In genomic region chr11:10750838-10751580, GRCh38 we compare ENCODE assay signal across 8 cellular contexts. TPM values are rescaled to one million over a fixed set of nuclear protein-coding genes. Genes with fewer than 3 reads are reported as not detected.
DNase-seq lines count a peak whose midpoint lies in the region; ATAC-seq, FAIRE-seq and TF ChIP-seq lines count a peak whose summit lies in the region.

Gene CTR9, plus strand, starts transcription at chr11:10751246. Its CDS starts 167 bp downstream, at chr11:10751413.

- peak within 1 kb of the TSS; percentile 95 to 97 for H3K4me3 Mint-ChIP-seq in activated T-cell treated with anti-CD3 and anti-CD28 coated beads, Interleukin-2, amount 50 U/mL, for 72 hours
- H3K4me3 Mint-ChIP-seq in stimulated activated effector memory CD8-positive, alpha-beta T cell treated with anti-CD3 and anti-CD28 coated beads, Interleukin-12 subunit alpha, Interleukin-12 subunit beta, amount 100 ng/mL, for 72 hours, result peak within 1 kb of the TSS; percentile 90

- peak; percentile 91 for ATAC-seq in GM21786 (IDR thresholded peaks at IDR 0.05; ENCODE audit: unreplicated experiment)
- peak; percentile 95 to 97 for ATAC-seq in activated T-cell treated with anti-CD3 and anti-CD28 coated beads, Interleukin-2, amount 50 U/mL, for 72 hours (replicated peaks in 1 of 2)
- peak; percentile 98 for ATAC-seq in stimulated activated effector memory CD8-positive, alpha-beta T cell treated with anti-CD3 and anti-CD28 coated beads, Interleukin-12 subunit alpha, Interleukin-12 subunit beta, amount 100 ng/mL, for 72 hours

- H3K4me2 ChIP-seq in DOHH2 (ENCODE audit: low read length) (peak within 1 kb of the TSS; percentile 88), Karpas-422 (ENCODE audit: low read depth, low read length, poor library complexity, severe bottlenecking) (peak within 1 kb of the TSS; percentile 86)

- 1% methylated on average over 31 of the region's 67 CpGs for WGBS in esophagus muscularis mucosa

- no peak for TF ChIP-seq EP300 in esophagus muscularis mucosa (IDR thresholded peaks at IDR 0.05)

- H3K79me2 ChIP-seq in DOHH2 (ENCODE audit: control insufficient read depth, low read length), result peaks cover 27% of the 10 kb centered on the region
- peaks cover 25% of the 10 kb centered on the region for H3K79me2 ChIP-seq in Karpas-422 (ENCODE audit: low read length)

- peak within 1 kb of the TSS; percentile 94 for H3K27ac Mint-ChIP-seq in activated T-cell treated with anti-CD3 and anti-CD28 coated beads, Interleukin-2, amount 50 U/mL, for 72 hours
- peak within 1 kb of the TSS; percentile 91 for H3K27ac Mint-ChIP-seq in stimulated activated effector memory CD8-positive, alpha-beta T cell treated with anti-CD3 and anti-CD28 coated beads, Interleukin-12 subunit alpha, Interleukin-12 subunit beta, amount 100 ng/mL, for 72 hours

- TF ChIP-seq CTCF in DOHH2 (IDR thresholded peaks at IDR 0.05; ENCODE audit: low read depth, low read length, poor library complexity, severe bottlenecking) (peak; percentile 41), esophagus muscularis mucosa (IDR thresholded peaks at IDR 0.05) (peak in 2 of 3 experiments; percentile 19 to 22)

- H3K9me3 ChIP-seq in DOHH2 (ENCODE audit: control insufficient read depth, insufficient read depth, low read length) (no peaks in the 10 kb centered on the region), Karpas-422 (ENCODE audit: low read length) (no peaks in the 10 kb centered on the region), esophagus muscularis mucosa (no peaks in the 10 kb centered on the region)

- H3F3A ChIP-seq in DOHH2 (ENCODE audit: control insufficient read depth, insufficient read depth), result peaks cover 14% of the 10 kb centered on the region

- H3K9me2 ChIP-seq in DOHH2 (replicated peaks; ENCODE audit: control insufficient read depth, low read length), result no peaks in the 10 kb centered on the region
- H3K9me2 ChIP-seq in Karpas-422 (replicated peaks; ENCODE audit: insufficient read depth, low read length), result no peaks in the 10 kb centered on the region

- peak within 1 kb of the TSS; percentile 100 for H3K4me3 ChIP-seq in DOHH2 (ENCODE audit: low read length)
- H3K4me3 ChIP-seq in Karpas-422 (ENCODE audit: low read length), result peak within 1 kb of the TSS; percentile 79
- peak within 1 kb of the TSS; percentile 77 to 95 (median 84) for H3K4me3 ChIP-seq in esophagus muscularis mucosa

- peak within 1 kb of the TSS; percentile 78 for H3K9ac ChIP-seq in Karpas-422 (ENCODE audit: low read length)

- peaks cover 3 to 8% of the 10 kb centered on the region in 2 donors for H3K36me3 Mint-ChIP-seq in activated T-cell treated with anti-CD3 and anti-CD28 coated beads, Interleukin-2, amount 50 U/mL, for 72 hours (ENCODE audit: insufficient read depth in 2 of 2)
- H3K36me3 Mint-ChIP-seq in stimulated activated effector memory CD8-positive, alpha-beta T cell treated with anti-CD3 and anti-CD28 coated beads, Interleukin-12 subunit alpha, Interleukin-12 subunit beta, amount 100 ng/mL, for 72 hours, result peaks cover 9% of the 10 kb centered on the region

- peaks cover 29% of the 10 kb centered on the region for H3K4me1 Mint-ChIP-seq in activated T-cell treated with anti-CD3 and anti-CD28 coated beads, Interleukin-2, amount 50 U/mL, for 72 hours (ENCODE audit: low read depth)
- H3K4me1 Mint-ChIP-seq in stimulated activated effector memory CD8-positive, alpha-beta T cell treated with anti-CD3 and anti-CD28 coated beads, Interleukin-12 subunit alpha, Interleukin-12 subunit beta, amount 100 ng/mL, for 72 hours, result peaks cover 18% of the 10 kb centered on the region

- no peaks in the 10 kb centered on the region for H4K20me1 ChIP-seq in DOHH2 (ENCODE audit: control insufficient read depth, insufficient read depth, low read depth, low read length)
- H4K20me1 ChIP-seq in Karpas-422 (ENCODE audit: insufficient read depth, low read depth, low read length), result no peaks in the 10 kb centered on the region

- H3K27me3 ChIP-seq in DOHH2 (ENCODE audit: control insufficient read depth, low read length) (no peaks in the 10 kb centered on the region), Karpas-422 (ENCODE audit: low read length) (no peaks in the 10 kb centered on the region), esophagus muscularis mucosa (no peaks in the 10 kb centered on the region)

- peaks cover 14% of the 10 kb centered on the region for H3K4me1 ChIP-seq in DOHH2 (ENCODE audit: control insufficient read depth, low read length)
- H3K4me1 ChIP-seq in Karpas-422 (ENCODE audit: low read length), result peaks cover 20% of the 10 kb centered on the region
- peaks cover 14 to 19% (median 17%) of the 10 kb centered on the region in 4 donors for H3K4me1 ChIP-seq in esophagus muscularis mucosa

- FAIRE-seq in RCC 7860 (lab: Jason Lieb, UNC), result peak; percentile 59

- DNase-seq in Karpas-422 (peak; percentile 94), RCC 7860 (ENCODE audit: low spot score) (peak; percentile 70), esophagus muscularis mucosa (ENCODE audit: extremely low spot score) (peak; percentile 99), myocyte (ENCODE audit: low read depth) (peak; percentile 92)
- peak; percentile 96 for DNase-seq in activated T-cell treated with anti-CD3 and anti-CD28 coated beads, Interleukin-2, amount 50 U/mL, for 72 hours
- DNase-seq in stimulated activated effector memory CD8-positive, alpha-beta T cell treated with anti-CD3 and anti-CD28 coated beads, Interleukin-12 subunit alpha, Interleukin-12 subunit beta, amount 100 ng/mL, for 72 hours (ENCODE audit: low spot score in 2 of 2), result peak; percentile 85 to 95

- peak within 1 kb of the TSS; percentile 79 for H3K27ac ChIP-seq in DOHH2 (ENCODE audit: low read depth, low read length)
- H3K27ac ChIP-seq in Karpas-422 (ENCODE audit: low read length), result peak within 1 kb of the TSS; percentile 67
- peak within 1 kb of the TSS; percentile 79 to 93 (median 89) for H3K27ac ChIP-seq in esophagus muscularis mucosa (replicated peaks in 1 of 4)

- H3K27me3 Mint-ChIP-seq in activated T-cell treated with anti-CD3 and anti-CD28 coated beads, Interleukin-2, amount 50 U/mL, for 72 hours (ENCODE audit: low read depth), result no peaks in the 10 kb centered on the region

- no peaks in the 10 kb centered on the region for H3K9me3 Mint-ChIP-seq in activated T-cell treated with anti-CD3 and anti-CD28 coated beads, Interleukin-2, amount 50 U/mL, for 72 hours
- no peaks in the 10 kb centered on the region for H3K9me3 Mint-ChIP-seq in stimulated activated effector memory CD8-positive, alpha-beta T cell treated with anti-CD3 and anti-CD28 coated beads, Interleukin-12 subunit alpha, Interleukin-12 subunit beta, amount 100 ng/mL, for 72 hours

- TF ChIP-seq POLR2A in esophagus muscularis mucosa (IDR thresholded peaks at IDR 0.05; ENCODE audit: low read depth), result peak; percentile 82

- intact Hi-C loops in esophagus muscularis mucosa (cut with DNase I), result no loop called here

- peak within 1 kb of the TSS; percentile 99 for H2AFZ ChIP-seq in Karpas-422 (ENCODE audit: low read length)

- H3K36me3 ChIP-seq in DOHH2 (ENCODE audit: control insufficient read depth, low read length) (peaks cover 36% of the 10 kb centered on the region), Karpas-422 (ENCODE audit: insufficient read depth, low read length) (peaks cover 18% of the 10 kb centered on the region; the same call in 1 of the 2 replicates), esophagus muscularis mucosa (peaks cover 8 to 33% (median 11%) of the 10 kb centered on the region in 4 donors)

RNA-seq across cellular contexts. Expression of gene CTR9, which starts in this region (rescaled TPM):
- 20.7 and 39.9 TPM in 2 replicates for total RNA-seq in Karpas-422 (2014; rRNA removed; shearing (Covaris generic); ENCODE audit: low replicate concordance)
- total RNA-seq in activated T-cell treated with anti-CD3 and anti-CD28 coated beads, Interleukin-2, amount 50 U/mL, for 72 hours, result 10 to 100 TPM; 33.1 to 41.0 TPM
- total RNA-seq in esophagus muscularis mucosa (10 to 100 TPM; 17.9 to 26.6 (median 19.4) TPM), myocyte (15.4 and 16.3 TPM in 2 replicates)
- polyA plus RNA-seq in myocyte (2012), result 11.9 TPM

Comparison
In these comparisons a context has a peak if more than half of its experiments do, and no peak if none do; other contexts are left out.
1. Peak in every context shown above with its lines: DNase-seq, ATAC-seq, H3K4me3 ChIP-seq and H3K27ac ChIP-seq.